In the genomic region with DNA sequence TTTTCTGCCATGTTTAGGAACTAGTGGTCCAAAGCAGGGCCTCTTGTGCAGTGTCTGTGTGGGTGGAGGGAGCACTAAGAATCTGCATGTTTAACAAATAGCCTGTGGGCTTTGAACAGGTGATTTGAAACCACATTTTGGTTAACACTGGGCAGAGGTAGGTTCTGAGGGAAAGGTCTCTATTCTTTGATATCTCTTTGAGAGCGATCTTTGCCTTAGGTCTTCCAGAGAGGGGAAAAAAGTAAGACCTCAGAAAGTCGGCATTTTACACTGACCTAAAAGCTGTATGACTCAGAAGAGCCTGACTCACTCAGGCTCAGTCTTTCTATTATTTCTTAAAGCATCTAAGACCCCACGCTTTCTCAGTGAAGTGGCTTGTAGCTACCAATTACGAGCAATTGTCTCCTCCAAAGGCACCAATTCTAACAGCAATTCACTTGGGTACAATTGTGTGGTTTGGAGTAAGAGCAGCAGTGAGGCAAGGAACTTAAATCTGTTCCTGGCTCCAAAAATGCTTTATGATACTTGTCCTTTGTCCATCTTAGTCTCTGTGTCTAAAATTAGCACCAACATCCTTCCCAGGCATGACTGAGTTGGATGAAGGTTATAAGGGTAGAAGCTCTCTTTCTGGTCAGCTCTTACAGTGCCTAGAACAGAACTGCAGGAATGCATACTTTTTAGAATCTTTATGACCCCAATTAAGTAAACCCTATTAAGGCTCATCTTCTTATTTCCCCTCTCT, we compare ENCODE assay signal across 7 cellular contexts. TPM values are rescaled to one million over a fixed set of nuclear protein-coding genes. Genes with fewer than 3 reads are reported as not detected.
DNase-seq lines count a peak whose midpoint lies in the region; FAIRE-seq and TF ChIP-seq lines count a peak whose summit lies in the region.
"Had no signal": no experiment of that assay in that cellular context is flagged by ENCODE, and none has a peak within 500 bp of the region (broad histone marks: within the 10 kb centered on the region; RNA-seq: fewer than 3 reads in every experiment).

No MANE protein-coding gene starts in this region.

- H3K27me3 Mint-ChIP-seq in astrocyte (ENCODE audit: low read depth, unreplicated experiment): no peaks in the 10 kb centered on the region
- H3K27me3 Mint-ChIP-seq in nephron progenitor cell (ENCODE audit: low read depth, poor library complexity): no peaks in the 10 kb centered on the region

- no peaks in the 10 kb centered on the region for H3K9me3 ChIP-seq in GM23248 (ENCODE audit: low read depth)
- H3K9me3 ChIP-seq in astrocyte (ENCODE audit: insufficient read depth, low read depth, low read length): no peaks in the 10 kb centered on the region
- H3K9me3 ChIP-seq in MM.1S (replicated peaks; ENCODE audit: insufficient read depth, low read length): no peaks in the 10 kb centered on the region

- FAIRE-seq in astrocyte (lab: Jason Lieb, UNC): peak; percentile 87
- no peak for FAIRE-seq in GM12892 (lab: Jason Lieb, UNC)

- in situ Hi-C loops in GM23248 (cut with MboI): no loop called here

- peak overlapping the region; percentile 81 for H3K4me2 ChIP-seq in GM23248 (ENCODE audit: unreplicated experiment)
- peak overlapping the region; percentile 82 for H3K4me2 ChIP-seq in astrocyte (ENCODE audit: low read length)
- no peak overlapping the region for H3K4me2 ChIP-seq in MM.1S (ENCODE audit: low read depth, low read length)

- H3K4me1 Mint-ChIP-seq in astrocyte (ENCODE audit: low read depth, unreplicated experiment) (peaks cover 16% of the 10 kb centered on the region), nephron progenitor cell (peaks cover 8% of the 10 kb centered on the region)

- H3K9me3 Mint-ChIP-seq in astrocyte (ENCODE audit: unreplicated experiment) (no peaks in the 10 kb centered on the region), nephron progenitor cell (no peaks in the 10 kb centered on the region)

- H3K4me3 Mint-ChIP-seq in astrocyte (ENCODE audit: unreplicated experiment): peak overlapping the region; percentile 46
- no peak overlapping the region for H3K4me3 Mint-ChIP-seq in nephron progenitor cell

- peaks cover 14% of the 10 kb centered on the region for H3K36me3 Mint-ChIP-seq in astrocyte (ENCODE audit: low read depth, unreplicated experiment)
- peaks cover 64% of the 10 kb centered on the region for H3K36me3 Mint-ChIP-seq in nephron progenitor cell (ENCODE audit: low read depth)

- H3K79me2 ChIP-seq in GM23248 (ENCODE audit: insufficient read depth) (0 out of 2 replicates have a peak, but pooled peaks cover 11% of the 10 kb centered on the region), astrocyte (ENCODE audit: insufficient read depth, low read length) (peaks cover 3% of the 10 kb centered on the region), MM.1S (ENCODE audit: low read length) (no peaks in the 10 kb centered on the region)

- WGBS in GM23248 (ENCODE audit: low coverage in 1 of 2, low lambda C conversion rate in 2 of 2, missing lambda C conversion rate in 2 of 2), 2 experiments: 22 to 28% methylated on average over 4 of the region's 4 CpGs
- 58 to 61% methylated on average over 4 of the region's 4 CpGs for WGBS in lower leg skin, 2 donors

- H3K9ac ChIP-seq in GM23248: peak overlapping the region; percentile 29
- peak overlapping the region; percentile 41 for H3K9ac ChIP-seq in astrocyte (ENCODE audit: low read length)
- H3K9ac ChIP-seq in MM.1S (ENCODE audit: low read length): no peak overlapping the region

- no peaks in the 10 kb centered on the region for H3K27me3 ChIP-seq in GM23248 (replicated peaks; ENCODE audit: insufficient read depth)
- H3K27me3 ChIP-seq in astrocyte (ENCODE audit: insufficient read depth, low read length): no peaks in the 10 kb centered on the region
- H3K27me3 ChIP-seq in MM.1S (replicated peaks; ENCODE audit: insufficient read depth, low read length): no peaks in the 10 kb centered on the region

- H3K4me1 ChIP-seq in GM23248 (ENCODE audit: insufficient read depth) (peaks cover 28% of the 10 kb centered on the region), astrocyte (ENCODE audit: insufficient read depth, low read length) (peaks cover 15% of the 10 kb centered on the region), MM.1S (ENCODE audit: low read length) (no peaks in the 10 kb centered on the region)

- no peak for TF ChIP-seq CTCF in astrocyte (IDR thresholded peaks at IDR 0.05; ENCODE audit: insufficient read depth, low read depth, low read length)
- no peak for TF ChIP-seq CTCF in nephron progenitor cell (IDR thresholded peaks at IDR 0.05)
- TF ChIP-seq CTCF in MM.1S (IDR thresholded peaks at IDR 0.05; ENCODE audit: low read length): no peak
- TF ChIP-seq CTCF in lower leg skin (IDR thresholded peaks at IDR 0.05): no peak

- intact Hi-C loops in lower leg skin (cut with DNase I; ENCODE audit: low total_unique reads): no loop called here

- H4K20me1 ChIP-seq in GM23248 (ENCODE audit: insufficient read depth): no peaks in the 10 kb centered on the region
- H4K20me1 ChIP-seq in astrocyte (ENCODE audit: insufficient read depth, low read length): no peaks in the 10 kb centered on the region
- no peaks in the 10 kb centered on the region for H4K20me1 ChIP-seq in MM.1S (ENCODE audit: insufficient read depth, low read length)

- H3K4me3 ChIP-seq in GM23248: 0 out of 2 replicates have a peak overlapping the region, but pooled peaks have one; percentile 13
- peak overlapping the region; percentile 17 for H3K4me3 ChIP-seq in astrocyte (ENCODE audit: insufficient read depth, low read depth, low read length)
- H3K4me3 ChIP-seq in MM.1S (ENCODE audit: low read length): no peak overlapping the region
- no peak overlapping the region for H3K4me3 ChIP-seq in lower leg skin (ENCODE audit: low read depth, poor library complexity, severe bottlenecking)

- H3K9me2 ChIP-seq in GM23248 (ENCODE audit: insufficient read depth) (no peaks in the 10 kb centered on the region), MM.1S (replicated peaks; ENCODE audit: insufficient read depth, low read length) (no peaks in the 10 kb centered on the region)

- H3F3A ChIP-seq in GM23248 (ENCODE audit: insufficient read depth) (peaks cover 42% of the 10 kb centered on the region), MM.1S (ENCODE audit: insufficient read depth, low read length) (no peaks in the 10 kb centered on the region)

- no peak for TF ChIP-seq POLR2A in GM12892 (IDR thresholded peaks at IDR 0.05; ENCODE audit: low read depth, low read length)
- no peak for TF ChIP-seq POLR2A in lower leg skin (IDR thresholded peaks at IDR 0.05)

- H3K36me3 ChIP-seq in GM23248 (ENCODE audit: low read depth): peaks cover 38% of the 10 kb centered on the region
- H3K36me3 ChIP-seq in astrocyte (ENCODE audit: insufficient read depth, low read length): peaks cover 47% of the 10 kb centered on the region
- no peaks in the 10 kb centered on the region for H3K36me3 ChIP-seq in MM.1S (replicated peaks; ENCODE audit: insufficient read depth, low read length)

- H3K27ac Mint-ChIP-seq in astrocyte (ENCODE audit: unreplicated experiment) (peak overlapping the region; percentile 86), nephron progenitor cell (peak overlapping the region; percentile 77)

- peak; percentile 87 for DNase-seq in GM23248
- peak; percentile 73 for DNase-seq in astrocyte (ENCODE audit: low read depth)
- DNase-seq in nephron progenitor cell: no peak
- no peak for DNase-seq in MM.1S
- no peak for DNase-seq in GM12892 (ENCODE audit: insufficient read length)
- no peak for DNase-seq in lower leg skin (ENCODE audit: low spot score in 2 of 2)
- DNase-seq: NK-92 treated with Interleukin-12 subunit alpha and Interleukin-12 subunit beta, amount 100 ng/mL, for 24 hours had no signal

- peak overlapping the region; percentile 63 for H3K27ac ChIP-seq in GM23248
- H3K27ac ChIP-seq in astrocyte (ENCODE audit: low read depth, low read length): peak overlapping the region; percentile 81
- H3K27ac ChIP-seq in MM.1S (ENCODE audit: low read length): no peak overlapping the region

- H2AFZ ChIP-seq in GM23248 (peak overlapping the region; percentile 15; the same call in 1 of the 2 replicates), astrocyte (ENCODE audit: low read depth, low read length) (peak overlapping the region; percentile 63), MM.1S (ENCODE audit: low read length) (no peak overlapping the region)

RNA-seq across cellular contexts. Expression of gene EIF2B2, which starts 8.8 kb away (rescaled TPM):
- 18.6 and 40.6 TPM in 2 replicates for total RNA-seq in GM23248 (2014; rRNA removed; shearing (Covaris generic))
- polyA plus RNA-seq in GM23248 (2016; fragmentation: Nextera tagmentation; extraction: Ambion mirVana): 50.2 and 55.0 TPM in 2 replicates
- 37.7 TPM in 2 replicates for total RNA-seq in astrocyte
- 31.2 TPM for polyA plus RNA-seq in GM12892 (2012; ENCODE audit: missing spikeins)
- total RNA-seq in lower leg skin: 10 to 100 TPM; 37.0 to 45.6 (median 37.9) TPM

RNA-seq across cellular contexts. Expression of gene MLH3, which starts 39.7 kb away (rescaled TPM):
- total RNA-seq in GM23248 (2014; rRNA removed; shearing (Covaris generic)): 12.3 and 19.9 TPM in 2 replicates
- polyA plus RNA-seq in GM23248 (2016; fragmentation: Nextera tagmentation; extraction: Ambion mirVana): 7.3 and 10.8 TPM in 2 replicates
- total RNA-seq in astrocyte (12.7 and 12.9 TPM in 2 replicates), lower leg skin (10 to 100 TPM; 16.9 to 20.9 (median 19.5) TPM)
- 15.6 TPM for polyA plus RNA-seq in GM12892 (2012; ENCODE audit: missing spikeins)

RNA-seq across cellular contexts. Expression of gene ACYP1, which starts 52.3 kb away (rescaled TPM):
- total RNA-seq in GM23248 (2014; rRNA removed; shearing (Covaris generic)): 5.7 and 7.3 TPM in 2 replicates
- polyA plus RNA-seq in GM23248 (2016; fragmentation: Nextera tagmentation; extraction: Ambion mirVana): 18.0 and 19.3 TPM in 2 replicates
- 6.9 and 8.9 TPM in 2 replicates for total RNA-seq in astrocyte
- 38.1 TPM for polyA plus RNA-seq in GM12892 (2012; ENCODE audit: missing spikeins)
- 10 to 100 TPM; 12.7 to 23.8 (median 20.3) TPM for total RNA-seq in lower leg skin

RNA-seq across cellular contexts. Expression of gene PGF, which starts 56.1 kb away (rescaled TPM):
- 1.5 and 1.8 TPM in 2 replicates for total RNA-seq in GM23248 (2014; rRNA removed; shearing (Covaris generic))
- 1.1 and 2.1 TPM in 2 replicates for polyA plus RNA-seq in GM23248 (2016; fragmentation: Nextera tagmentation; extraction: Ambion mirVana)
- total RNA-seq in astrocyte (2.5 and 3.5 TPM in 2 replicates), lower leg skin (10 to 100 TPM in 3 of 4 donors, 1 to 10 TPM in 1; 9.8 to 22.3 (median 14.0) TPM)
- 2.2 TPM for polyA plus RNA-seq in GM12892 (2012; ENCODE audit: missing spikeins)

RNA-seq across cellular contexts. Expression of gene ZC2HC1C, which starts 57.9 kb away (rescaled TPM):
- total RNA-seq in GM23248 (2014; rRNA removed; shearing (Covaris generic)): 2.8 and 5.3 TPM in 2 replicates
- 1.0 TPM in 2 replicates for polyA plus RNA-seq in GM23248 (2016; fragmentation: Nextera tagmentation; extraction: Ambion mirVana)
- total RNA-seq in astrocyte (1.4 and 1.7 TPM in 2 replicates), lower leg skin (1 to 10 TPM in 3 of 4 donors, under 1 TPM in 1; 0.76 to 8.7 (median 3.8) TPM)
- polyA plus RNA-seq in GM12892 (2012; ENCODE audit: missing spikeins): 2.2 TPM

Comparison
In these comparisons a context has a peak if more than half of its experiments do, and no peak if none do; other contexts are left out.
1. DNase-seq: peak in GM23248 (single experiment) and astrocyte (single experiment); none in nephron progenitor cell (single experiment), MM.1S (single experiment), GM12892 (single experiment) and lower leg skin (0 of 2).
2. H3K4me3 ChIP-seq: peak in GM23248 (single experiment) and astrocyte (single experiment); none in MM.1S (single experiment) and lower leg skin (single experiment).